In the genomic region with DNA sequence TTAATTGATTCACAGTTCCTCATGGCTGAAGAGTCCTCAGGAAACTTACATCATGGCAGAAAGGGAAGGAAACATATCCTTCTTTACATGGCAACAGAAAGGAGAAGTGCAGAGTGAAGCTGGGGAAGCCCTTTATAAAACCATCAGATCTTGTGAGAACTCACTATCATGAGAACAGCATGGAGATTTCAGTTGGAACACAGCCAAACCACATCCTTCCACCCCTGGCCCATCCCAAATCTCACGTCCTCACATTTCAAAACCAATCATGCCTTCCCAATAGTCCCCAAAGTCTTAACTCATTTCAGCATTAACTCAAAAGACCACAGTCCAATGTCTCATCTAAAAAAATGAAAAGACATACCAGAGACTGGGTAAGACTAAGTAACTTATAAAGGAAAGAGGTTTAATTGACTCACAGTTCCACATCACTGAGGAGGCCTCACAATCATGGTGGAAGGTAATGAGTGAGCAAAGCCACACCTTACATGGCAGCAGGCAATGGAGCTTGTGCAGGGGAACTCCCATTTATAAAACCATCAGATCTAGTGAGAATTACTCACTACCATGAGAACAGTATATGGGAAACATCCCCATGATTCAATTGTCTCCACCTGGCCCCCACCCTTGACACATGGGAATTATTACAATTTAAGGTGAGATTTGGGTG, we compare ENCODE assay signal across 9 cellular contexts.
A peak's percentile ranks its signal among the peaks of the same experiment; 100 is the strongest.
DNase-seq lines count a peak whose midpoint lies in the region; ATAC-seq, FAIRE-seq and TF ChIP-seq lines count a peak whose summit lies in the region.
"Had no signal": no experiment of that assay in that cellular context is flagged by ENCODE, and none has a peak within 500 bp of the region (broad histone marks: within the 10 kb centered on the region; RNA-seq: fewer than 3 reads in every experiment).

No MANE protein-coding gene starts in this region.

- H3K9me3 Mint-ChIP-seq in MCF 10A (ENCODE audit: unreplicated experiment) (no peaks in the 10 kb centered on the region), osteocyte (ENCODE audit: unreplicated experiment) (no peaks in the 10 kb centered on the region)
- H3K9me3 Mint-ChIP-seq in stimulated activated memory B cell treated with anti-CD40 and anti-IgM and Interleukin-4, amounts not matched to agents 10 μg/mL and 1 μg/mL and 100 μg/mL, for 72 hours: peaks cover 16% of the 10 kb centered on the region

- in situ Hi-C loops in mammary epithelial cell (cut with MboI; ENCODE audit: low sequenced_read_pairs in 2 of 2): no loop called here

- ATAC-seq in HG03469 (IDR thresholded peaks at IDR 0.05; ENCODE audit: unreplicated experiment): peak; percentile 49
- ATAC-seq in stimulated activated memory B cell treated with anti-CD40 and anti-IgM and Interleukin-4, amounts not matched to agents 10 μg/mL and 1 μg/mL and 100 μg/mL, for 72 hours: peak; percentile 70

- DNase-seq in mammary epithelial cell (peak; percentile 3), MCF 10A (ENCODE audit: unreplicated experiment) (no peak), DMS79 treated with DMSO at 0.1 percent for 48 hours (lab: John Stamatoyannopoulos, UW) (no peak), small intestine (no peak), osteocyte (ENCODE audit: extremely low spot score, unreplicated experiment) (no peak)
- peak; percentile 34 for DNase-seq in activated T-helper 9 cell treated with anti-CD3 and anti-CD28 coated beads, Interleukin-2, amount 50 U/mL, for 16 hours (ENCODE audit: low read depth)

- POLR2A ChIA-PET in MCF 10A (lab: Yijun Ruan, JAX): no interaction called here

- intact Hi-C loops in mammary epithelial cell (cut with micrococcal nuclease) (no loop called here), MCF 10A (cut with micrococcal nuclease) (no loop called here)

- H3K9me3 ChIP-seq in mammary epithelial cell (replicated peaks; ENCODE audit: insufficient read depth, low read length) (peaks cover 4% of the 10 kb centered on the region), small intestine (ENCODE audit: control insufficient read depth, low read depth) (no peaks in the 10 kb centered on the region)

- no peak overlapping the region for H3K9ac ChIP-seq in mammary epithelial cell (ENCODE audit: insufficient read depth, low read length)

- H3K27ac ChIP-seq in mammary epithelial cell (ENCODE audit: insufficient read depth, low read depth, low read length) (no peak overlapping the region), small intestine (ENCODE audit: low read depth in 1 of 2, low read length in 1 of 2) (no peak overlapping the region)

- dilution Hi-C loops in mammary epithelial cell (cut with HindIII; ENCODE audit: low sequenced_read_pairs): no loop called here

- H4K20me1 ChIP-seq in mammary epithelial cell (ENCODE audit: insufficient read depth, low read length): no peaks in the 10 kb centered on the region

- no peak overlapping the region for H3K4me2 ChIP-seq in mammary epithelial cell (ENCODE audit: insufficient read depth, low read depth, low read length)

- H3K36me3 Mint-ChIP-seq in MCF 10A (ENCODE audit: insufficient read depth, unreplicated experiment) (no peaks in the 10 kb centered on the region), osteocyte (ENCODE audit: unreplicated experiment) (no peaks in the 10 kb centered on the region)
- H3K36me3 Mint-ChIP-seq in stimulated activated memory B cell treated with anti-CD40 and anti-IgM and Interleukin-4, amounts not matched to agents 10 μg/mL and 1 μg/mL and 100 μg/mL, for 72 hours: peaks cover 18% of the 10 kb centered on the region

- CTCF ChIA-PET in mammary epithelial cell (lab: Charles Lee; ENCODE audit: low non-redundant PET) (no interaction called here), MCF 10A (lab: Yijun Ruan, JAX) (no interaction called here)

- no peak overlapping the region for H2AFZ ChIP-seq in mammary epithelial cell (ENCODE audit: low read depth, low read length)

- no peaks in the 10 kb centered on the region for H3K27me3 Mint-ChIP-seq in MCF 10A (ENCODE audit: insufficient read depth, unreplicated experiment)
- H3K27me3 Mint-ChIP-seq in stimulated activated memory B cell treated with anti-CD40 and anti-IgM and Interleukin-4, amounts not matched to agents 10 μg/mL and 1 μg/mL and 100 μg/mL, for 72 hours: no peaks in the 10 kb centered on the region
- no peaks in the 10 kb centered on the region for H3K27me3 Mint-ChIP-seq in osteocyte (ENCODE audit: unreplicated experiment)

- H3K79me2 ChIP-seq in mammary epithelial cell (ENCODE audit: insufficient read depth, low read length): no peaks in the 10 kb centered on the region

- BruUV-seq in mammary epithelial cell (replicated peaks; lab: Mats Ljungman, UMichigan) (no TSS peak), MCF 10A (replicated peaks; lab: Mats Ljungman, UMichigan) (no TSS peak)

- H3K4me1 ChIP-seq in mammary epithelial cell (ENCODE audit: insufficient read depth, low read length) (no peaks in the 10 kb centered on the region), small intestine (ENCODE audit: control insufficient read depth in 2 of 2, insufficient read depth in 1 of 2, low read depth in 1 of 2, low read length in 1 of 2) (no peaks in the 10 kb centered on the region)

- no peaks in the 10 kb centered on the region for H3K36me3 ChIP-seq in mammary epithelial cell (ENCODE audit: insufficient read depth, low read length)
- no peaks in the 10 kb centered on the region for H3K36me3 ChIP-seq in small intestine (ENCODE audit: control insufficient read depth in 2 of 2, insufficient read depth in 2 of 2, low read length in 2 of 2)

- FAIRE-seq in small intestine (lab: Jason Lieb, UNC): no peak
- FAIRE-seq: endometrium had no signal

- no peak overlapping the region for H3K4me3 ChIP-seq in mammary epithelial cell (replicated peaks in 1 of 3; ENCODE audit: insufficient read depth in 1 of 3, low read depth in 2 of 3, low read length in 3 of 3)
- no peak overlapping the region for H3K4me3 ChIP-seq in small intestine (ENCODE audit: low read depth in 1 of 2, low read length in 2 of 2)

- H3K4me3 Mint-ChIP-seq in MCF 10A (ENCODE audit: unreplicated experiment): no peak overlapping the region
- no peak overlapping the region for H3K4me3 Mint-ChIP-seq in stimulated activated memory B cell treated with anti-CD40 and anti-IgM and Interleukin-4, amounts not matched to agents 10 μg/mL and 1 μg/mL and 100 μg/mL, for 72 hours
- no peak overlapping the region for H3K4me3 Mint-ChIP-seq in osteocyte (ENCODE audit: unreplicated experiment)

- H3K27ac Mint-ChIP-seq in MCF 10A (ENCODE audit: low read depth, unreplicated experiment) (no peak overlapping the region), osteocyte (ENCODE audit: unreplicated experiment) (no peak overlapping the region)
- peak overlapping the region; percentile 76 for H3K27ac Mint-ChIP-seq in stimulated activated memory B cell treated with anti-CD40 and anti-IgM and Interleukin-4, amounts not matched to agents 10 μg/mL and 1 μg/mL and 100 μg/mL, for 72 hours

- H3K27me3 ChIP-seq in mammary epithelial cell (ENCODE audit: insufficient read depth, low read length) (no peaks in the 10 kb centered on the region), small intestine (ENCODE audit: control insufficient read depth in 2 of 2, insufficient read depth in 2 of 2, low read length in 2 of 2) (no peaks in the 10 kb centered on the region)

- peaks cover 20% of the 10 kb centered on the region for H3K4me1 Mint-ChIP-seq in MCF 10A (ENCODE audit: insufficient read depth, unreplicated experiment)
- H3K4me1 Mint-ChIP-seq in stimulated activated memory B cell treated with anti-CD40 and anti-IgM and Interleukin-4, amounts not matched to agents 10 μg/mL and 1 μg/mL and 100 μg/mL, for 72 hours: peaks cover 40% of the 10 kb centered on the region
- peaks cover 13% of the 10 kb centered on the region for H3K4me1 Mint-ChIP-seq in osteocyte (ENCODE audit: unreplicated experiment)

- WGBS in mammary epithelial cell (ENCODE audit: low coverage, missing lambda C conversion rate): 18% methylated on average over 1 of the region's 1 CpG
- WGBS in small intestine, 3 donors: 24 to 39% (median 29%) methylated on average over 1 of the region's 1 CpG

- TF ChIP-seq CTCF in mammary epithelial cell (conservative IDR thresholded peaks at IDR 0.05 in 1 of 2, IDR thresholded peaks at IDR 0.05 in 1 of 2; ENCODE audit: extremely low read depth in 1 of 2, insufficient read depth in 1 of 2, low read depth in 1 of 2, low read length in 2 of 2) (no peak), MCF 10A (IDR thresholded peaks at IDR 0.05; ENCODE audit: unreplicated experiment) (no peak), osteocyte (IDR thresholded peaks at IDR 0.05) (no peak)

Comparison
In these comparisons a context has a peak if more than half of its experiments do, and no peak if none do; other contexts are left out.
1. DNase-seq: peak in mammary epithelial cell (single experiment) and activated T-helper 9 cell treated with anti-CD3 and anti-CD28 coated beads, Interleukin-2, amount 50 U/mL, for 16 hours (single experiment); none in MCF 10A (single experiment), DMS79 treated with DMSO at 0.1 percent for 48 hours (single experiment), small intestine (single experiment) and osteocyte (single experiment).